ENCODE assay signal across 9 cellular contexts in the genomic region with DNA sequence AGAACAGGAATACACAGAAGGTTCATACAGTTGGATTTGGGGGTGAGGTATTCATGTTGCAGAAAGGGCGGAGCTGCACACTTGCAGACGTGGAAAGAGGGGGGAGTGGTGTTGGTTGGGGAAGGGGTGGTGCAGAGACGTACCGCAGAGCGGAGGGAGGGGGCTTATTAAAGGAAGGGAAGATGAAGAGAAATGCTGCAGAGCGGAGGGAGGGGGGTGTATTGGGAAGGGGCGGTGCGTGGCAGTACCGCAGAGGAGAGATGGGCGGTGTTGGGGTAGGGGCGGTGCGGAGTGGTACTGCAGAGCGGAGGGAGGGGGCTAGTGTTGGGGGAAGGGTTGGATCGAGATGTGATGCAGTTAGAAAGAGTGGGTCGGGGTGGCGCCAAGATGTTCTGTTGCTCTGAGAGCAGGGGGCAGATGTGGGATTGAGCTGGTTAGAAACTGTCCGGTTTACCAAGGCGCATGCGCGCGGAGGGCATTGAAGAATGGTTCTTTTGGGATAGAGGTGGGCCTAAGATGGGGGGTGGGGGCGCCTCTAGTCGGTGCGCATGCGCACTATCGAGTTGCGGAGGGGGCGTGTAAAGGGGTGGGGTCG. TPM values are rescaled to one million over a fixed set of nuclear protein-coding genes. Genes with fewer than 3 reads are reported as not detected.
DNase-seq lines count a peak whose midpoint lies in the region; ATAC-seq and TF ChIP-seq lines count a peak whose summit lies in the region.
"Had no signal": no experiment of that assay in that cellular context is flagged by ENCODE, and none has a peak within 500 bp of the region (broad histone marks: within the 10 kb centered on the region; RNA-seq: fewer than 3 reads in every experiment).

No MANE protein-coding gene starts in this region.

- DNase-seq in COLO829 (ENCODE audit: low spot score): peak; percentile 33
- DNase-seq in HEK293T (ENCODE audit: extremely low spot score): peak; percentile 39
- DNase-seq in NCI-H82 (lab: John Stamatoyannopoulos, UW): peak; percentile 92
- DNase-seq in activated effector memory CD4-positive, alpha-beta T cell treated with anti-CD3 and anti-CD28 coated beads, Interleukin-2, amount 50 U/mL, for 16 hours: peak; percentile 76
- DNase-seq in foreskin keratinocyte: peak in 1 of 2 donors; percentile 17
- DNase-seq in stromal cell of bone marrow (ENCODE audit: low read depth): peak; percentile 61

- H2AFZ ChIP-seq in neuron (ENCODE audit: low read depth, low read length): peak overlapping the region; percentile 65

- no peak overlapping the region for H3K27ac ChIP-seq in foreskin keratinocyte
- H3K27ac ChIP-seq: HL-60 had no signal

- CTCF ChIA-PET in HEK293T (lab: Yijun Ruan, JAX): no interaction called here

- POLR2A ChIA-PET in HEK293T (lab: Yijun Ruan, JAX): interaction anchor here (0.8 to 1.9 kb wide), 7 partner anchors 9 to 282 kb away, joined by 3 to 15 read pairs (median 6); a partner anchor contains a TSS

- no peaks in the 10 kb centered on the region for H3K27me3 ChIP-seq in foreskin keratinocyte
- H3K27me3 ChIP-seq in neuron (ENCODE audit: insufficient read depth, low read length): no peaks in the 10 kb centered on the region

- H3K4me1 ChIP-seq in foreskin keratinocyte: no peaks in the 10 kb centered on the region
- no peaks in the 10 kb centered on the region for H3K4me1 ChIP-seq in neuron (ENCODE audit: insufficient read depth, low read length)

- peaks cover 38% of the 10 kb centered on the region for H3K36me3 ChIP-seq in neuron (ENCODE audit: insufficient read depth, low read length)

- no peak for TF ChIP-seq CTCF in foreskin keratinocyte (conservative IDR thresholded peaks at IDR 0.05)

- H3K9me3 ChIP-seq in neuron (ENCODE audit: low read length): no peaks in the 10 kb centered on the region

- ATAC-seq in foreskin keratinocyte: peak; percentile 67
- no peak for ATAC-seq in HG03565 (IDR thresholded peaks at IDR 0.05; ENCODE audit: unreplicated experiment)

- H3K4me3 ChIP-seq in neuron (ENCODE audit: low read length): peak overlapping the region; percentile 90

TF ChIP-seq in HEK293T, 16 proteins besides CTCF, POLR2A, EP300 and RAD21:
- TF ChIP-seq HDGF (IDR thresholded peaks at IDR 0.05; ENCODE audit: borderline replicate concordance) (no peak), BHLHE40 (IDR thresholded peaks at IDR 0.05; ENCODE audit: borderline replicate concordance) (no peak), SUZ12 (IDR thresholded peaks at IDR 0.05) (no peak), ARNT (IDR thresholded peaks at IDR 0.05) (no peak), ELF4 (IDR thresholded peaks at IDR 0.05) (no peak), FOXA1 (IDR thresholded peaks at IDR 0.05) (no peak)

RNA-seq across cellular contexts. Expression of a gene that starts 0.9 kb away (rescaled TPM):
- total RNA-seq in foreskin keratinocyte: 2.0 and 4.1 TPM in 2 replicates
- polyA plus RNA-seq in foreskin keratinocyte: 1.3 and 2.4 TPM in 2 replicates
